8 cellular contexts compared by ENCODE assay signal in the genomic region with DNA sequence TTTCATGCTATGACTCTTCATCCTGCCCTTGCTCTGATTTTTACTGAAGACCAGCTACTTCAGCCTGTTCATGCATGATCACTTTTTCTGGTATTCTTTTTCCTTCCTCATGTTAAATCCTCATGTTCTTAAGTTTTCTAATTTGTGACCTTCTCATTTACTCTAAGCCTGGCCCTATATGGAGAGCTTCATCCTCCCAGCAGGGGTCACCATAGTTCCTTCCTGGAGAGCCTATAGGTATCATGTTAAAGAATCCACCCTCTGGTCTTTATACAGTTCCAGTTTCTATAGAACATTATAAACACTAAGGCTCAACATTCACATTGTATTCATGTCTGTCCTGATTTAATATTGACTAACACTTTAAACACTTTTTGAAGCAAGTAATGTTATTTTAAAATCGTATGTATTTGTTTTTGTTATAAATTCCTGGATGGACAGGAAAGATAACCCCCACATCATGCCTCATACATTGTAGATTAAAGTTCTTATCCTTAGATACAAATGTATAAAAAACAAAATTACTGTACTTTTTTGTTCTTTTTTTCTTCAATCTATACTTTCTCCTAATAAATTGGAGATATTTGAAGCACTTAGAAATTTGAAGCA. TPM values are rescaled to one million over a fixed set of nuclear protein-coding genes. Genes with fewer than 3 reads are reported as not detected.
DNase-seq lines count a peak whose midpoint lies in the region; ATAC-seq and TF ChIP-seq lines count a peak whose summit lies in the region.

No MANE protein-coding gene starts in this region.

- peak; percentile 19 for DNase-seq in NCI-H2107 treated with DMSO at 0.1 percent for 48 hours (lab: John Stamatoyannopoulos, UW; ENCODE audit: unreplicated experiment)
- DNase-seq in NCI-H2107 (lab: John Stamatoyannopoulos, UW) = no peak
- DNase-seq in H4 (ENCODE audit: low spot score) = peak; percentile 41
- DNase-seq in LNCaP clone FGC (ENCODE audit: low read depth) = peak; percentile 36
- peak; percentile 69 for DNase-seq in astrocyte of the spinal cord (ENCODE audit: low read depth, low spot score)
- DNase-seq in inferior parietal cortex (ENCODE audit: extremely low spot score) = peak; percentile 80
- peak; percentile 53 for DNase-seq in stimulated activated CD4-positive, alpha-beta T cell treated with anti-CD3 and anti-CD28 coated beads, Interleukin-1b, Interleukin-23, amount 100 ng/mL, for 48 hours

- peak; percentile 88 for ATAC-seq in SK-N-SH treated with all-trans-retinoic acid at 6 μM for 48 hours

- H3K4me3 ChIP-seq in LNCaP clone FGC (ENCODE audit: low read depth, low read length) = no peak overlapping the region
- H3K4me3 ChIP-seq in astrocyte of the spinal cord (ENCODE audit: low read depth, low read length) = no peak overlapping the region

- in situ Hi-C loops in astrocyte of the spinal cord (cut with HindIII; ENCODE audit: low sequenced_read_pairs) = no loop called here

- TF ChIP-seq CTCF in LNCaP clone FGC (IDR thresholded peaks at IDR 0.05; ENCODE audit: control insufficient read depth, extremely low read depth, insufficient read depth) (peak; percentile 80), astrocyte of the spinal cord (IDR thresholded peaks at IDR 0.05; ENCODE audit: low read depth, low read length) (peak; percentile 89)

TF ChIP-seq in SK-N-SH treated with all-trans-retinoic acid at 6 μM for 48 hours, 23 proteins besides CTCF, POLR2A, EP300 and RAD21:
- no peak for TF ChIP-seq TOX (CRISPR knock-in tag; IDR thresholded peaks at IDR 0.05; ENCODE audit: borderline replicate concordance)
- no peak for TF ChIP-seq SNAI2 (CRISPR knock-in tag; IDR thresholded peaks at IDR 0.05)
- TF ChIP-seq ZNF565 (CRISPR knock-in tag; conservative IDR thresholded peaks at IDR 0.05; ENCODE audit: low read depth) = no peak
- TF ChIP-seq, protein P1, sequence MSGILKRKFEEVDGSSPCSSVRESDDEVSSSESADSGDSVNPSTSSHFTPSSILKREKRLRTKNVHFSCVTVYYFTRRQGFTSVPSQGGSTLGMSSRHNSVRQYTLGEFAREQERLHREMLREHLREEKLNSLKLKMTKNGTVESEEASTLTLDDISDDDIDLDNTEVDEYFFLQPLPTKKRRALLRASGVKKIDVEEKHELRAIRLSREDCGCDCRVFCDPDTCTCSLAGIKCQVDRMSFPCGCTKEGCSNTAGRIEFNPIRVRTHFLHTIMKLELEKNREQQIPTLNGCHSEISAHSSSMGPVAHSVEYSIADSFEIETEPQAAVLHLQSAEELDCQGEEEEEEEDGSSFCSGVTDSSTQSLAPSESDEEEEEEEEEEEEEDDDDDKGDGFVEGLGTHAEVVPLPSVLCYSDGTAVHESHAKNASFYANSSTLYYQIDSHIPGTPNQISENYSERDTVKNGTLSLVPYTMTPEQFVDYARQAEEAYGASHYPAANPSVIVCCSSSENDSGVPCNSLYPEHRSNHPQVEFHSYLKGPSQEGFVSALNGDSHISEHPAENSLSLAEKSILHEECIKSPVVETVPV (CRISPR knock-in tag; IDR thresholded peaks at IDR 0.05) = no peak
- no peak for TF ChIP-seq RARB (CRISPR knock-in tag; IDR thresholded peaks at IDR 0.05)
- TF ChIP-seq BACH2 (CRISPR knock-in tag; IDR thresholded peaks at IDR 0.05; ENCODE audit: borderline replicate concordance) = no peak
TF ChIP-seq in SK-N-SH treated with all-trans-retinoic acid at 6 μM for 48 hours: peak in this region for 0.

RNA-seq across cellular contexts. Expression of a gene that starts 53.8 kb away (rescaled TPM):
- total RNA-seq in H4 (2014; rRNA removed; shearing (Covaris generic)) = 6.5 and 10.7 TPM in 2 replicates
